ENCODE assay signal across 25 cellular contexts in genomic region chr11:93770160-93770559, GRCh38. TPM values are rescaled to one million over a fixed set of nuclear protein-coding genes. Genes with fewer than 3 reads are reported as not detected.
A peak's percentile ranks its signal among the peaks of the same experiment; 100 is the strongest.
DNase-seq lines count a peak whose midpoint lies in the region; ATAC-seq, FAIRE-seq and TF ChIP-seq lines count a peak whose summit lies in the region.
"Had no signal": no experiment of that assay in that cellular context is flagged by ENCODE, and none has a peak within 500 bp of the region (broad histone marks: within the 10 kb centered on the region; RNA-seq: fewer than 3 reads in every experiment).

No MANE protein-coding gene starts in this region.

- ATAC-seq in K562 (no peak), omental fat pad (ENCODE audit: low FRiP score) (no peak)
- ATAC-seq: GM12878 had no signal

- H4K20me1 ChIP-seq in K562 (replicated peaks; ENCODE audit: control insufficient read depth, insufficient read depth, low read length) = no peaks in the 10 kb centered on the region
- H4K20me1 ChIP-seq: BLaER1 had no signal

- in situ Hi-C loops in K562 (cut with MboI) = no loop called here

- H3K56ac ChIP-seq in mesendoderm (ENCODE audit: low read length) = peak overlapping the region; percentile 50

- no peak for TF ChIP-seq RAD21 in K562 (CRISPR knock-in tag; conservative IDR thresholded peaks at IDR 0.05 in 1 of 2, IDR thresholded peaks at IDR 0.05 in 1 of 2)

- H3K4ac ChIP-seq in mesendoderm (ENCODE audit: low read depth, low read length) = no peak overlapping the region

- H2AK5ac ChIP-seq in mesendoderm (ENCODE audit: low read length) = no peak overlapping the region

- no peaks in the 10 kb centered on the region for H3K27me3 Mint-ChIP-seq in Caco-2 (ENCODE audit: insufficient read depth, unreplicated experiment)
- H3K27me3 Mint-ChIP-seq: CD4-positive, alpha-beta memory T cell; CD4-positive, CD25-positive, alpha-beta regulatory T cell; CD8-positive, alpha-beta memory T cell had no signal

- TF ChIP-seq CTCF in Caco-2 (IDR thresholded peaks at IDR 0.05; ENCODE audit: insufficient read depth in 1 of 2, low read depth in 1 of 2, low read length in 1 of 2, severe bottlenecking in 1 of 2, unreplicated experiment in 1 of 2) (no peak), K562 (IDR thresholded peaks at IDR 0.05 in 2 of 3, conservative IDR thresholded peaks at IDR 0.05 in 1 of 3; ENCODE audit: insufficient read depth in 2 of 3, low read depth in 1 of 3, low read length in 3 of 3) (no peak), omental fat pad (IDR thresholded peaks at IDR 0.05) (no peak), right atrium auricular region (IDR thresholded peaks at IDR 0.05) (no peak), left ventricle myocardium inferior (IDR thresholded peaks at IDR 0.05; ENCODE audit: borderline replicate concordance) (no peak)

- H3K27ac ChIP-seq in K562 (ENCODE audit: extremely low read depth, low read depth, low read length) (no peak overlapping the region), mesendoderm (ENCODE audit: low read depth, low read length) (no peak overlapping the region), right atrium auricular region (no peak overlapping the region), left ventricle myocardium inferior (replicated peaks) (no peak overlapping the region)
- H3K27ac ChIP-seq: BLaER1 had no signal

- H3K36me3 ChIP-seq in Caco-2 (ENCODE audit: control insufficient read depth, insufficient read depth, low read length) (peaks cover 4% of the 10 kb centered on the region; the same call in 1 of the 2 replicates), K562 (ENCODE audit: control insufficient read depth, insufficient read depth, low read length) (no peaks in the 10 kb centered on the region), mesendoderm (ENCODE audit: control insufficient read depth, insufficient read depth, low read length) (no peaks in the 10 kb centered on the region), right atrium auricular region (peaks cover 1% of the 10 kb centered on the region), left ventricle myocardium inferior (peaks cover 5% of the 10 kb centered on the region)
- H3K36me3 ChIP-seq: BE2C had no signal

- H3K4me2 ChIP-seq in K562 (ENCODE audit: insufficient read depth, low read length) = no peak overlapping the region
- no peak overlapping the region for H3K4me2 ChIP-seq in mesendoderm (ENCODE audit: low read length)
- H3K4me2 ChIP-seq: BLaER1 had no signal

- peak overlapping the region; percentile 97 for H2BK5ac ChIP-seq in mesendoderm (ENCODE audit: low read length)

- no peak overlapping the region for H3K18ac ChIP-seq in mesendoderm (ENCODE audit: low read length)

- WGBS in K562 (ENCODE audit: insufficient coverage, low coverage, missing lambda C conversion rate) = 0% methylated on average over 1 of the region's 1 CpG
- WGBS in mesendoderm (ENCODE audit: extremely low coverage, insufficient coverage, low lambda C conversion rate) = no CpG with 5 or more reads among the region's 1 CpG

- H3K9ac ChIP-seq in K562 (ENCODE audit: insufficient read depth in 1 of 2, low read depth in 2 of 2, low read length in 2 of 2) = no peak overlapping the region
- no peak overlapping the region for H3K9ac ChIP-seq in mesendoderm (ENCODE audit: low read length)
- H3K9ac ChIP-seq: BLaER1 had no signal

- intact Hi-C loops in Caco-2 (cut with micrococcal nuclease; ENCODE audit: unreplicated experiment) (loop anchor here (1.0 kb wide), 3 partner anchors 14 to 29 kb away; partner anchors contain the start of genes C11orf54, MED17 and TAF1D), K562 (cut with micrococcal nuclease) (no loop called here), left ventricle myocardium inferior (cut with micrococcal nuclease) (no loop called here)

- H3K27ac Mint-ChIP-seq in Caco-2 (ENCODE audit: unreplicated experiment) = peak overlapping the region; percentile 33
- H3K27ac Mint-ChIP-seq: CD14-positive monocyte; CD8-positive, alpha-beta memory T cell had no signal

- TF ChIP-seq POLR2A in K562 (conservative IDR thresholded peaks at IDR 0.05) = no peak

- H3K27me3 ChIP-seq in Caco-2 (replicated peaks; ENCODE audit: control insufficient read depth, insufficient read depth, low read length) (no peaks in the 10 kb centered on the region), K562 (ENCODE audit: control insufficient read depth in 2 of 2, insufficient read depth in 2 of 2, low read length in 2 of 2) (no peaks in the 10 kb centered on the region), mesendoderm (ENCODE audit: insufficient read depth, low read length, poor library complexity) (no peaks in the 10 kb centered on the region), right atrium auricular region (no peaks in the 10 kb centered on the region), left ventricle myocardium inferior (ENCODE audit: low read depth) (no peaks in the 10 kb centered on the region)
- H3K27me3 ChIP-seq: BE2C, BLaER1 had no signal

- POLR2A ChIA-PET in Caco-2 (lab: Charles Lee) (interaction anchor here (1.8 to 2.0 kb wide), 2 partner anchors 14 to 28 kb away, joined by 8 to 9 read pairs; partner anchors contain the start of genes C11orf54, MED17 and TAF1D), K562 (lab: Yijun Ruan, JAX) (interaction anchor here (1.2 to 2.5 kb wide), 2 partner anchors 14 to 29 kb away, joined by 4 to 13 read pairs; partner anchors contain the start of genes C11orf54, MED17 and TAF1D)

- no peak overlapping the region for H2BK120ac ChIP-seq in mesendoderm (ENCODE audit: low read depth, low read length)

- H3K4me3 Mint-ChIP-seq in Caco-2 (ENCODE audit: unreplicated experiment) = no peak overlapping the region
- H3K4me3 Mint-ChIP-seq: CD14-positive monocyte; CD4-positive, alpha-beta memory T cell; CD4-positive, CD25-positive, alpha-beta regulatory T cell; CD8-positive, alpha-beta memory T cell had no signal

- no peak overlapping the region for H2AFZ ChIP-seq in K562 (ENCODE audit: low read depth, low read length)

- CTCF ChIA-PET in Caco-2 (lab: Charles Lee) = interaction anchor here (1.1 kb wide), 1 partner anchor 14 kb away, joined by 4 read pairs; the partner anchor contains the start of gene MED17
- CTCF ChIA-PET in K562 (lab: Yijun Ruan, JAX; ENCODE audit: low intra/inter-chr PET ratio) = no interaction called here

- peaks cover 28% of the 10 kb centered on the region for H3K4me1 Mint-ChIP-seq in Caco-2 (ENCODE audit: low read depth, unreplicated experiment)
- H3K4me1 Mint-ChIP-seq: CD8-positive, alpha-beta memory T cell had no signal

- no peaks in the 10 kb centered on the region for H3K9me1 ChIP-seq in K562 (ENCODE audit: control insufficient read depth, insufficient read depth, low read length)

- H3K36me3 Mint-ChIP-seq in Caco-2 (ENCODE audit: insufficient read depth, unreplicated experiment) = peaks cover 83% of the 10 kb centered on the region

- DNase-seq in Caco-2 = peak in 1 of 2 experiments; percentile 51
- peak; percentile 10 for DNase-seq in ELF-1 (ENCODE audit: low read depth, low spot score)
- no peak for DNase-seq in K562 (ENCODE audit: extremely low read depth in 1 of 4, low spot score in 3 of 4)
- peak; percentile 93 for DNase-seq in mesendoderm
- DNase-seq in omental fat pad (ENCODE audit: low spot score) = no peak
- DNase-seq in right atrium auricular region (ENCODE audit: low spot score) = no peak
- no peak for DNase-seq in left ventricle myocardium inferior
- DNase-seq: 8988T; ACHN; BE2C; C1 segment of cervical spinal cord; Calu3; CD4-positive, alpha-beta memory T cell; CD4-positive, CD25-positive, alpha-beta regulatory T cell; CD8-positive, alpha-beta memory T cell; COR-L47; DMS79 treated with DMSO at 0.1 percent for 48 hours; GDM1 had no signal

- peaks cover 14% of the 10 kb centered on the region for H3K9me3 ChIP-seq in Caco-2
- no peaks in the 10 kb centered on the region; the same call in 1 of the 2 replicates for H3K9me3 ChIP-seq in K562 (replicated peaks; ENCODE audit: control insufficient read depth, insufficient read depth, low read depth, low read length)
- H3K9me3 ChIP-seq in right atrium auricular region = no peaks in the 10 kb centered on the region
- no peaks in the 10 kb centered on the region for H3K9me3 ChIP-seq in left ventricle myocardium inferior (replicated peaks)
- H3K9me3 ChIP-seq: BE2C had no signal

- peaks cover 10% of the 10 kb centered on the region for H3K9me3 Mint-ChIP-seq in Caco-2 (ENCODE audit: unreplicated experiment)
- H3K9me3 Mint-ChIP-seq: CD8-positive, alpha-beta memory T cell had no signal

- no peak overlapping the region for H4K8ac ChIP-seq in mesendoderm (ENCODE audit: low read depth, low read length)

- H3K79me2 ChIP-seq in K562 (ENCODE audit: control insufficient read depth, insufficient read depth, low read length) = no peaks in the 10 kb centered on the region
- H3K79me2 ChIP-seq in mesendoderm (ENCODE audit: control insufficient read depth, insufficient read depth, low read length) = no peaks in the 10 kb centered on the region

- H4K5ac ChIP-seq in mesendoderm (ENCODE audit: low read length) = no peak overlapping the region

- no peaks in the 10 kb centered on the region for H3K79me1 ChIP-seq in mesendoderm (ENCODE audit: low read length)

- no peak overlapping the region for H3K23ac ChIP-seq in mesendoderm (ENCODE audit: low read length)

- H3K4me1 ChIP-seq in Caco-2 (peaks cover 30% of the 10 kb centered on the region), K562 (replicated peaks in 1 of 2; ENCODE audit: control insufficient read depth in 2 of 2, insufficient read depth in 2 of 2, low read length in 2 of 2) (peaks cover 0 to 5% of the 10 kb centered on the region in 2 experiments; a peak in 1 of 5 replicates), mesendoderm (ENCODE audit: control insufficient read depth, low read depth, low read length) (peaks cover 4% of the 10 kb centered on the region), right atrium auricular region (no peaks in the 10 kb centered on the region), left ventricle myocardium inferior (no peaks in the 10 kb centered on the region)
- H3K4me1 ChIP-seq: BE2C had no signal

- no peak for FAIRE-seq in K562 (lab: Jason Lieb, UNC)
- FAIRE-seq: A204.1, D721Med, GM12878, GM12892, GM18507 had no signal

- TF ChIP-seq EP300 in K562 (IDR thresholded peaks at IDR 0.05; ENCODE audit: low read length) = no peak

- H3K4me3 ChIP-seq in Caco-2 (ENCODE audit: low read depth, low read length) (no peak overlapping the region), K562 (no peak overlapping the region), mesendoderm (ENCODE audit: low read length) (no peak overlapping the region), right atrium auricular region (no peak overlapping the region), left ventricle myocardium inferior (no peak overlapping the region)
- H3K4me3 ChIP-seq: BLaER1, GM12878 had no signal

- BruUV-seq in Caco-2 (replicated peaks; lab: Mats Ljungman, UMichigan) (no TSS peak), K562 (replicated peaks; lab: Mats Ljungman, UMichigan) (no TSS peak)

- H2BK15ac ChIP-seq in mesendoderm (replicated peaks; ENCODE audit: low read depth) = no peak overlapping the region

RNA-seq across cellular contexts. Expression of gene MED17, which starts 13.9 kb away (rescaled TPM):
- total RNA-seq in Caco-2 (2022) (54.0 and 63.5 TPM in 2 replicates), K562 (2014; rRNA removed) (29.8 and 30.7 TPM in 2 replicates), K562 (2014; rRNA removed; fragmentation: Illumina TruSeq; extraction: Trizol) (34.5 and 35.1 TPM in 2 replicates), K562 (2015; rRNA removed; fragmentation: Illumina TruSeq; extraction: Trizol) (31.5 and 32.4 TPM in 2 replicates), K562 (2021) (34.7 and 35.0 TPM in 2 replicates), omental fat pad (10 to 100 TPM; 18.1 to 40.6 (median 21.5) TPM), right atrium auricular region (10 to 100 TPM; 15.9 to 16.4 TPM), left ventricle myocardium inferior (21.0 TPM)
- 55.0 and 121 TPM in 2 replicates for total RNA-seq in K562 (2011; cell fraction: chromatin; rRNA removed; ENCODE audit: low replicate concordance)
- total RNA-seq in K562 (2011; cell fraction: nucleolus; rRNA removed) = 36.2 and 37.2 TPM in 2 replicates
- total RNA-seq in K562 (2011; cell fraction: nucleoplasm; rRNA removed) = 65.5 and 106 TPM in 2 replicates
- polyA plus RNA-seq in K562 (2011; rRNA removed) (20.3 and 22.0 TPM in 2 replicates), K562 (2014; fragmentation: Illumina TruSeq; extraction: Trizol) (22.1 and 26.8 TPM in 2 replicates), K562 (2014; fragmentation: Nextera tagmentation; extraction: Ambion mirVana) (1 to 10 TPM; 6.7 to 7.7 TPM), K562 (2014; rRNA removed) (21.5 and 21.7 TPM in 2 replicates)
- 7.8 and 8.2 TPM in 2 replicates for polyA plus RNA-seq in K562 (2011; cell fraction: cytosol; rRNA removed)
- polyA plus RNA-seq in K562 (2011; cell fraction: nucleus; rRNA removed) = 31.3 and 40.5 TPM in 2 replicates
- 12.7 and 15.4 TPM in 2 replicates for polyA plus RNA-seq in K562 (2012)
- 30.5 and 37.4 TPM in 2 replicates for polyA minus RNA-seq in K562 (2011; rRNA and poly(A)+ RNA removed)
- polyA minus RNA-seq in K562 (2011; cell fraction: cytosol; rRNA and poly(A)+ RNA removed) = 11.0 and 14.2 TPM in 2 replicates
- polyA minus RNA-seq in K562 (2011; cell fraction: nucleus; rRNA and poly(A)+ RNA removed) = 36.9 and 49.5 TPM in 2 replicates
- 22.5 TPM for polyA plus RNA-seq in mesendoderm (2013, experiment 1 of 2)
- 21.6 TPM for polyA plus RNA-seq in mesendoderm (2013, experiment 2 of 2)

RNA-seq across cellular contexts. Expression of gene C11orf54, which starts 28.7 kb away (rescaled TPM):
- total RNA-seq in Caco-2 (2022) (20.7 and 21.5 TPM in 2 replicates), K562 (2014; rRNA removed) (12.0 and 13.4 TPM in 2 replicates), K562 (2014; rRNA removed; fragmentation: Illumina TruSeq; extraction: Trizol) (23.1 and 30.5 TPM in 2 replicates), K562 (2015; rRNA removed; fragmentation: Illumina TruSeq; extraction: Trizol) (15.3 and 16.8 TPM in 2 replicates), K562 (2021) (13.1 and 15.6 TPM in 2 replicates), omental fat pad (10 to 100 TPM; 17.3 to 50.8 (median 41.5) TPM), right atrium auricular region (10 to 100 TPM; 29.5 to 37.2 TPM), left ventricle myocardium inferior (35.4 TPM)
- 16.6 and 50.4 TPM in 2 replicates for total RNA-seq in K562 (2011; cell fraction: chromatin; rRNA removed; ENCODE audit: low replicate concordance)
- 8.3 and 11.8 TPM in 2 replicates for total RNA-seq in K562 (2011; cell fraction: nucleolus; rRNA removed)
- 15.0 and 27.5 TPM in 2 replicates for total RNA-seq in K562 (2011; cell fraction: nucleoplasm; rRNA removed)
- polyA plus RNA-seq in K562 (2011; rRNA removed) (26.7 and 33.0 TPM in 2 replicates), K562 (2014; fragmentation: Illumina TruSeq; extraction: Trizol) (24.3 and 25.0 TPM in 2 replicates), K562 (2014; fragmentation: Nextera tagmentation; extraction: Ambion mirVana) (10 to 100 TPM; 31.5 to 31.7 TPM), K562 (2014; rRNA removed) (15.9 and 18.3 TPM in 2 replicates)
- polyA plus RNA-seq in K562 (2011; cell fraction: cytosol; rRNA removed) = 4.4 and 11.8 TPM in 2 replicates
- 11.0 and 29.8 TPM in 2 replicates for polyA plus RNA-seq in K562 (2011; cell fraction: nucleus; rRNA removed)
- polyA plus RNA-seq in K562 (2012) = 13.4 and 23.0 TPM in 2 replicates
- polyA minus RNA-seq in K562 (2011; rRNA and poly(A)+ RNA removed) = 19.7 and 24.9 TPM in 2 replicates
- polyA minus RNA-seq in K562 (2011; cell fraction: cytosol; rRNA and poly(A)+ RNA removed) = 8.9 and 11.4 TPM in 2 replicates
- polyA minus RNA-seq in K562 (2011; cell fraction: nucleus; rRNA and poly(A)+ RNA removed) = 4.7 and 9.4 TPM in 2 replicates
- 7.6 TPM for polyA plus RNA-seq in mesendoderm (2013, experiment 1 of 2)
- 8.1 TPM for polyA plus RNA-seq in mesendoderm (2013, experiment 2 of 2)

RNA-seq across cellular contexts. Expression of gene TAF1D, which starts 28.9 kb away (rescaled TPM):
- total RNA-seq in Caco-2 (2022) (354 and 376 TPM in 2 replicates), K562 (2014; rRNA removed) (155 and 182 TPM in 2 replicates), K562 (2014; rRNA removed; fragmentation: Illumina TruSeq; extraction: Trizol) (313 and 326 TPM in 2 replicates), K562 (2015; rRNA removed; fragmentation: Illumina TruSeq; extraction: Trizol) (301 and 347 TPM in 2 replicates), K562 (2021) (189 and 193 TPM in 2 replicates), omental fat pad (100 to 1,000 TPM; 106 to 281 (median 127) TPM), right atrium auricular region (10 to 100 TPM; 33.0 to 36.0 TPM), left ventricle myocardium inferior (32.6 TPM)
- total RNA-seq in K562 (2011; cell fraction: chromatin; rRNA removed; ENCODE audit: low replicate concordance) = 288 and 1,250 TPM in 2 replicates
- total RNA-seq in K562 (2011; cell fraction: nucleolus; rRNA removed) = 323 and 380 TPM in 2 replicates
- 528 and 703 TPM in 2 replicates for total RNA-seq in K562 (2011; cell fraction: nucleoplasm; rRNA removed)
- polyA plus RNA-seq in K562 (2011; rRNA removed) (208 and 270 TPM in 2 replicates), K562 (2014; fragmentation: Illumina TruSeq; extraction: Trizol) (203 and 250 TPM in 2 replicates), K562 (2014; fragmentation: Nextera tagmentation; extraction: Ambion mirVana) (100 to 1,000 TPM; 122 to 123 TPM), K562 (2014; rRNA removed) (245 and 293 TPM in 2 replicates)
- 21.9 and 72.7 TPM in 2 replicates for polyA plus RNA-seq in K562 (2011; cell fraction: cytosol; rRNA removed)
- polyA plus RNA-seq in K562 (2011; cell fraction: nucleus; rRNA removed) = 340 and 474 TPM in 2 replicates
- 127 and 137 TPM in 2 replicates for polyA plus RNA-seq in K562 (2012)
- 237 and 271 TPM in 2 replicates for polyA minus RNA-seq in K562 (2011; rRNA and poly(A)+ RNA removed)
- polyA minus RNA-seq in K562 (2011; cell fraction: cytosol; rRNA and poly(A)+ RNA removed) = 59.7 and 102 TPM in 2 replicates
- polyA minus RNA-seq in K562 (2011; cell fraction: nucleus; rRNA and poly(A)+ RNA removed) = 469 and 813 TPM in 2 replicates
- polyA plus RNA-seq in mesendoderm (2013, experiment 1 of 2) = 238 TPM
- 235 TPM for polyA plus RNA-seq in mesendoderm (2013, experiment 2 of 2)

Comparison
In these comparisons a context has a peak if more than half of its experiments do, and no peak if none do; other contexts are left out.
1. DNase-seq: peak in ELF-1 (single experiment) and mesendoderm (single experiment); none in K562 (0 of 4), omental fat pad (single experiment), right atrium auricular region (single experiment) and left ventricle myocardium inferior (single experiment).